Comparison of ENCODE assay signal across 3 cellular contexts in the genomic region with DNA sequence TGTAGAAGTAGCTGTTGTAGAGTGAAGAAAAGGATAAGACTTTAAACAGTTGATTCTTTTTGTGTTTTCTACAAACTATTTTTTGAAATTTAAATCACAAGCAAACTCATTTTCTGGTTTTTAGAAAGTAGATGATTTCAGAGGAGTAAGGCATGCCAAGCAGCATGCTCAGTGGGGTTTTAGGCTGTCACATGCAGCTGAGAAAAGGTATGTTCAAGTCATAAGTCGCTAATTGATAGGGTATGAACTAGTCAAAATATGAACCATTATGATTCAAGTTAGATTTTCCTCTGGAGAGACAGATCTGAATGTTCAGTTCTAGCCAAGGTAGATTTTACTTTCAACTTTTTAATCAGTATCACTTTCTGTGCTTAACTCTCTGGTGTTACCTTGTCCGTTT. TPM values are rescaled to one million over a fixed set of nuclear protein-coding genes. Genes with fewer than 3 reads are reported as not detected.
"Had no signal": no experiment of that assay in that cellular context is flagged by ENCODE, and none has a peak within 500 bp of the region (broad histone marks: within the 10 kb centered on the region; RNA-seq: fewer than 3 reads in every experiment).

No MANE protein-coding gene starts in this region.

RNA-seq across cellular contexts. Expression of a gene that starts 3.0 kb away (rescaled TPM):
- total RNA-seq: IMR-90, Right ventricle myocardium superior had no signal
- polyA plus RNA-seq: HepG2, IMR-90 had no signal
